Comparison of ENCODE assay signal across 23 cellular contexts in genomic region chrX:65572971-65573370, GRCh38. TPM values are rescaled to one million over a fixed set of nuclear protein-coding genes. Genes with fewer than 3 reads are reported as not detected.
DNase-seq lines count a peak whose midpoint lies in the region; ATAC-seq, FAIRE-seq and TF ChIP-seq lines count a peak whose summit lies in the region.
"Had no signal": no experiment of that assay in that cellular context is flagged by ENCODE, and none has a peak within 500 bp of the region (broad histone marks: within the 10 kb centered on the region; RNA-seq: fewer than 3 reads in every experiment).

No MANE protein-coding gene starts in this region.

- no peak for DNase-seq in K562 (ENCODE audit: extremely low read depth in 1 of 4, low spot score in 3 of 4)
- no peak for DNase-seq in left colon
- DNase-seq in mucosa of descending colon: no peak
- no peak for DNase-seq in GM10266 (ENCODE audit: extremely low spot score)
- DNase-seq: ACHN; BE2C; C1 segment of cervical spinal cord; CD4-positive, alpha-beta memory T cell; CD4-positive, CD25-positive, alpha-beta regulatory T cell; CD8-positive, alpha-beta memory T cell; COR-L47; DMS 273 treated with DMSO at 0.1 percent for 48 hours; DMS153; DMS53; DMS79; DND-41; EL; GDM1 had no signal

- ATAC-seq in K562: no peak
- peak; percentile 50 for ATAC-seq in left colon
- peak; percentile 36 for ATAC-seq in mucosa of descending colon
- ATAC-seq in GM21576 (IDR thresholded peaks at IDR 0.05; ENCODE audit: unreplicated experiment): no peak

- TF ChIP-seq POLR2A in K562 (conservative IDR thresholded peaks at IDR 0.05): no peak

- no peaks in the 10 kb centered on the region for H3K36me3 ChIP-seq in K562 (ENCODE audit: control insufficient read depth, insufficient read depth, low read length)
- H3K36me3 ChIP-seq in mucosa of descending colon (ENCODE audit: low read depth): no peaks in the 10 kb centered on the region
- H3K36me3 ChIP-seq: BE2C, BLaER1 had no signal

- no peak for TF ChIP-seq CTCF in K562 (IDR thresholded peaks at IDR 0.05 in 2 of 3, conservative IDR thresholded peaks at IDR 0.05 in 1 of 3; ENCODE audit: insufficient read depth in 2 of 3, low read depth in 1 of 3, low read length in 3 of 3)
- TF ChIP-seq CTCF in mucosa of descending colon (IDR thresholded peaks at IDR 0.05): no peak
- no peak for TF ChIP-seq CTCF in GM10266 (IDR thresholded peaks at IDR 0.05; ENCODE audit: control insufficient read depth, insufficient read depth, low read depth, missing control alignments)

- no peak for FAIRE-seq in K562 (lab: Jason Lieb, UNC)
- FAIRE-seq: A204.1, GM19239 had no signal

- CTCF ChIA-PET in K562 (lab: Yijun Ruan, JAX; ENCODE audit: low intra/inter-chr PET ratio): no interaction called here

- H3K4me3 ChIP-seq in K562: no peak overlapping the region
- H3K4me3 ChIP-seq in mucosa of descending colon: no peak overlapping the region
- H3K4me3 ChIP-seq: BLaER1 had no signal

- in situ Hi-C loops in K562 (cut with MboI): no loop called here

- H3K9me1 ChIP-seq in K562 (ENCODE audit: control insufficient read depth, insufficient read depth, low read length): no peaks in the 10 kb centered on the region

- H4K20me1 ChIP-seq in K562 (replicated peaks; ENCODE audit: control insufficient read depth, insufficient read depth, low read length): no peaks in the 10 kb centered on the region
- H4K20me1 ChIP-seq: BLaER1 had no signal

- 35% methylated on average over 4 of the region's 4 CpGs for WGBS in K562 (ENCODE audit: insufficient coverage, low coverage, missing lambda C conversion rate)

- no peak overlapping the region for H3K9ac ChIP-seq in K562 (ENCODE audit: insufficient read depth in 1 of 2, low read depth in 2 of 2, low read length in 2 of 2)
- H3K9ac ChIP-seq: BLaER1 had no signal

- H3K4me1 ChIP-seq in K562 (replicated peaks in 1 of 2; ENCODE audit: control insufficient read depth in 2 of 2, insufficient read depth in 2 of 2, low read length in 2 of 2) (peaks cover 0 to 4% of the 10 kb centered on the region in 2 experiments; a peak in 3 of 5 replicates), mucosa of descending colon (ENCODE audit: low read depth) (no peaks in the 10 kb centered on the region)
- H3K4me1 ChIP-seq: BE2C, BLaER1 had no signal

- TF ChIP-seq EP300 in K562 (IDR thresholded peaks at IDR 0.05; ENCODE audit: low read length): no peak

- H3K27ac ChIP-seq in K562 (ENCODE audit: extremely low read depth, low read depth, low read length): no peak overlapping the region
- H3K27ac ChIP-seq: 22Rv1, BLaER1 had no signal

- intact Hi-C loops in K562 (cut with micrococcal nuclease): no loop called here
- intact Hi-C loops in left colon (cut with DNase I, micrococcal nuclease): no loop called here
- intact Hi-C loops in mucosa of descending colon (cut with DNase I, micrococcal nuclease): no loop called here

- H3K27me3 ChIP-seq in K562 (ENCODE audit: control insufficient read depth in 2 of 2, insufficient read depth in 2 of 2, low read length in 2 of 2): no peaks in the 10 kb centered on the region
- H3K27me3 ChIP-seq: BE2C had no signal

- BruUV-seq in K562 (replicated peaks; lab: Mats Ljungman, UMichigan): no TSS peak

- no peak overlapping the region for H2AFZ ChIP-seq in K562 (ENCODE audit: low read depth, low read length)

- H3K9me3 ChIP-seq in K562 (replicated peaks; ENCODE audit: control insufficient read depth, insufficient read depth, low read depth, low read length) (no peaks in the 10 kb centered on the region), mucosa of descending colon (no peaks in the 10 kb centered on the region)
- H3K9me3 ChIP-seq: BE2C, BLaER1 had no signal

- H3K4me2 ChIP-seq in K562 (ENCODE audit: insufficient read depth, low read length): no peak overlapping the region
- H3K4me2 ChIP-seq: BLaER1 had no signal

- no peak for TF ChIP-seq RAD21 in K562 (CRISPR knock-in tag; conservative IDR thresholded peaks at IDR 0.05 in 1 of 2, IDR thresholded peaks at IDR 0.05 in 1 of 2)

- POLR2A ChIA-PET in K562 (lab: Yijun Ruan, JAX): no interaction called here

- no peaks in the 10 kb centered on the region for H3K79me2 ChIP-seq in K562 (ENCODE audit: control insufficient read depth, insufficient read depth, low read length)

TF ChIP-seq in K562, 482 proteins besides CTCF, POLR2A, EP300 and RAD21:
- TF ChIP-seq CBX8 (IDR thresholded peaks at IDR 0.05; ENCODE audit: borderline replicate concordance, extremely low read depth, low read depth, low read length, poor library complexity, severe bottlenecking) (no peak), ZBTB40 (IDR thresholded peaks at IDR 0.05) (peak; percentile 57; the same call in 1 of the 2 replicates), ZBTB40 (CRISPR knock-in tag; IDR thresholded peaks at IDR 0.05) (peak; percentile 68)

RNA-seq across cellular contexts. Expression of gene LAS1L, which starts 38.4 kb away (rescaled TPM):
- 71.6 and 91.0 TPM in 2 replicates for total RNA-seq in K562 (2011; cell fraction: chromatin; rRNA removed; ENCODE audit: low replicate concordance)
- 40.7 and 43.7 TPM in 2 replicates for total RNA-seq in K562 (2011; cell fraction: nucleolus; rRNA removed)
- 75.2 and 145 TPM in 2 replicates for total RNA-seq in K562 (2011; cell fraction: nucleoplasm; rRNA removed)
- total RNA-seq in K562 (2014; rRNA removed): 86.4 and 94.9 TPM in 2 replicates
- total RNA-seq in K562 (2014; rRNA removed; fragmentation: Illumina TruSeq; extraction: Trizol): 62.6 and 67.1 TPM in 2 replicates
- 77.4 and 80.1 TPM in 2 replicates for total RNA-seq in K562 (2015; rRNA removed; fragmentation: Illumina TruSeq; extraction: Trizol)
- 87.7 and 92.6 TPM in 2 replicates for total RNA-seq in K562 (2021)
- polyA plus RNA-seq in K562 (2011; rRNA removed): 74.3 and 85.4 TPM in 2 replicates
- polyA plus RNA-seq in K562 (2011; cell fraction: cytosol; rRNA removed): 72.9 and 84.1 TPM in 2 replicates
- polyA plus RNA-seq in K562 (2011; cell fraction: nucleus; rRNA removed): 122 and 134 TPM in 2 replicates
- 50.6 and 69.1 TPM in 2 replicates for polyA plus RNA-seq in K562 (2012)
- polyA plus RNA-seq in K562 (2014; fragmentation: Illumina TruSeq; extraction: Trizol): 106 and 112 TPM in 2 replicates
- 100 to 1,000 TPM in 1 of 2 experiments, 10 to 100 TPM in 1; 43.3 to 116 TPM for polyA plus RNA-seq in K562 (2014; fragmentation: Nextera tagmentation; extraction: Ambion mirVana)
- 105 and 119 TPM in 2 replicates for polyA plus RNA-seq in K562 (2014; rRNA removed)
- 53.6 and 74.7 TPM in 2 replicates for polyA minus RNA-seq in K562 (2011; rRNA and poly(A)+ RNA removed)
- 34.1 and 34.2 TPM in 2 replicates for polyA minus RNA-seq in K562 (2011; cell fraction: cytosol; rRNA and poly(A)+ RNA removed)
- 20.9 and 26.9 TPM in 2 replicates for polyA minus RNA-seq in K562 (2011; cell fraction: nucleus; rRNA and poly(A)+ RNA removed)
- 10 to 100 TPM; 13.8 to 17.3 TPM for total RNA-seq in left colon
- total RNA-seq in mucosa of descending colon: 10 to 100 TPM; 17.2 to 31.1 (median 23.6) TPM

Comparison
In these comparisons a context has a peak if more than half of its experiments do, and no peak if none do; other contexts are left out.
1. ATAC-seq: peak in left colon (single experiment) and mucosa of descending colon (single experiment); none in K562 (single experiment) and GM21576 (single experiment).